8 cellular contexts compared by ENCODE assay signal in the genomic region with DNA sequence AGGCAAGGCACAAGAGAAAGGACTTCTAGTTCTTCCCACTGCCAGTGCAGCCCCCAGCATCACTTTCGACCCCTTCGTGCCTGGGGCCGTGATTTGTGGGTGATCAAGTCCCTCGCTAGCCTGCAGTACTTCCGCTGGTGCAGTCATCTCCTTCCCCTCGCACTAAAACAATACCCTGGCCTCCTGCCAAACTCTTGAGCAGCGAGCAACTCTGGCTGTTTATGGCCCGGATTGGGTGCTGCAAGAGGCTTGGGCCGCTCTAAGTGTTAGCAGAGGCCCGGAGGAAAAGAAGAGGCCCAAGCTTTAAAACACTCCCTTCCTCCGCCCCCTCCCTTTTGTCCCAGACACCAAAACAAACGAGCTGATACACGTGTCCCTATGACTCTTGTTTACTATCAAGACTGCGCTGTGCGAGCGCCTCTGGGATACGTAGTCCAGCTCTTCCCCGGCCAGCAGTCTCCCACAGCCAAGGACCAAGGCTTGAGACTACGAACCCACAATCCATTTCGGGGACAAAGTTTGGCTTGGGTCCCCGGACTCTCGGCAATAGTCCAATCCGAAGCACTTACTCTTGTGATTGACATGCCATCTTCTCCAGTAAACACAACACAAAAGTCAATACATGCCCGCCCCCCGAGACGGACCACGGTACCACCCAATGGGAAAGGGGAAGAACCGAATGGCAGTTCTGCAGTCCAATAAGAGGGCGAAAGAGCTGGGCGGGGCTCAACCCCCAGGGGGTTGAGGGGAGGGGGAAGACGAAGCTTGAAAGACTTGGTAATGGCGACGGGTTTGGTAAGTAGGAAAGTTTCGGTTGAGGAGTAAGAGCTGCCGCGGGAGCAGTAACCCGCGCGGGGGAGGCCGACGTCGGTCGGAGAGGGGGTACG. TPM values are rescaled to one million over a fixed set of nuclear protein-coding genes. Genes with fewer than 3 reads are reported as not detected.
DNase-seq lines count a peak whose midpoint lies in the region; ATAC-seq and TF ChIP-seq lines count a peak whose summit lies in the region.

A gene with protein sequence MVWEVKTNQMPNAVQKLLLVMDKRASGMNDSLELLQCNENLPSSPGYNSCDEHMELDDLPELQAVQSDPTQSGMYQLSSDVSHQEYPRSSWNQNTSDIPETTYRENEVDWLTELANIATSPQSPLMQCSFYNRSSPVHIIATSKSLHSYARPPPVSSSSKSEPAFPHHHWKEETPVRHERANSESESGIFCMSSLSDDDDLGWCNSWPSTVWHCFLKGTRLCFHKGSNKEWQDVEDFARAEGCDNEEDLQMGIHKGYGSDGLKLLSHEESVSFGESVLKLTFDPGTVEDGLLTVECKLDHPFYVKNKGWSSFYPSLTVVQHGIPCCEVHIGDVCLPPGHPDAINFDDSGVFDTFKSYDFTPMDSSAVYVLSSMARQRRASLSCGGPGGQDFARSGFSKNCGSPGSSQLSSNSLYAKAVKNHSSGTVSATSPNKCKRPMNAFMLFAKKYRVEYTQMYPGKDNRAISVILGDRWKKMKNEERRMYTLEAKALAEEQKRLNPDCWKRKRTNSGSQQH (plus strand): TSS at position 771 of the 887 bp plus-strand sequence. CDS start 10,891 bp downstream, outside the sequence.

- H3K9me2 ChIP-seq in PC-9 (ENCODE audit: insufficient read depth), result 0 out of 2 replicates have a peak, but pooled peaks cover 4% of the 10 kb centered on the region

- BruUV-seq in PC-9 (replicated peaks; lab: Mats Ljungman, UMichigan), result no TSS peak

- H3K9me3 ChIP-seq in PC-9 (ENCODE audit: insufficient read depth, low read depth) (no peaks in the 10 kb centered on the region), mucosa of descending colon (no peaks in the 10 kb centered on the region)

- POLR2A ChIA-PET in PC-9 (lab: Charles Lee; ENCODE audit: unreplicated experiment), result interaction anchor here (0.5 to 1.3 kb wide), 21 partner anchors 8 to 1091 kb away, joined by 3 to 11 read pairs (median 4); partner anchors contain the start of gene NAMPT

- no peaks in the 10 kb centered on the region for H3K27me3 ChIP-seq in PC-9 (ENCODE audit: insufficient read depth, low read depth)

- H3F3A ChIP-seq in PC-9 (ENCODE audit: insufficient read depth, low read depth), result peaks cover 21% of the 10 kb centered on the region; the same call in 1 of the 2 replicates

- H4K20me1 ChIP-seq in PC-9 (ENCODE audit: insufficient read depth), result peaks cover 33% of the 10 kb centered on the region

- intact Hi-C loops in PC-9 (cut with micrococcal nuclease; ENCODE audit: unreplicated experiment) (loop anchor here (1.0 to 5.0 kb wide), 7 partner anchors 221 to 1104 kb away; partner anchors contain the start of genes CBLL1 and CCDC71L), mucosa of descending colon (cut with DNase I, micrococcal nuclease) (no loop called here)

- peak within 1 kb of the TSS; percentile 86 for H3K27ac ChIP-seq in PC-9
- H3K27ac ChIP-seq in epithelial cell of prostate, result peak within 1 kb of the TSS; percentile 95

- peak; percentile 86 for ATAC-seq in GM21619 (IDR thresholded peaks at IDR 0.05; ENCODE audit: unreplicated experiment)
- ATAC-seq in mucosa of descending colon, result peak; percentile 88

- peak within 1 kb of the TSS; percentile 92 for H3K4me2 ChIP-seq in PC-9

- peak within 1 kb of the TSS; percentile 86 for H3K4me3 ChIP-seq in Jurkat, Clone E6-1 (ENCODE audit: low read length)
- peak within 1 kb of the TSS; percentile 77 for H3K4me3 ChIP-seq in PC-9
- peak within 1 kb of the TSS; percentile 84 for H3K4me3 ChIP-seq in mucosa of descending colon

- H3K36me3 ChIP-seq in PC-9 (ENCODE audit: low read depth), result peaks cover 4% of the 10 kb centered on the region; the same call in 1 of the 2 replicates
- peaks cover 5% of the 10 kb centered on the region for H3K36me3 ChIP-seq in mucosa of descending colon (ENCODE audit: low read depth)

- CTCF ChIA-PET in PC-9 (lab: Charles Lee), result interaction anchor here (0.6 to 1.5 kb wide), 10 partner anchors 16 to 708 kb away, joined by 3 to 16 read pairs (median 6); no protein-coding TSS in a partner anchor

- peaks cover 35% of the 10 kb centered on the region for H3K79me2 ChIP-seq in PC-9 (ENCODE audit: low read depth)

- DNase-seq in DMS114 treated with DMSO at 0.1 percent for 48 hours (lab: John Stamatoyannopoulos, UW; ENCODE audit: unreplicated experiment), result peak; percentile 98
- DNase-seq in Jurkat, Clone E6-1 (ENCODE audit: low read depth, low spot score), result peak; percentile 100
- DNase-seq in PC-9, result peak; percentile 99
- peak; percentile 92 for DNase-seq in activated T-cell treated with anti-CD3 and anti-CD28 coated beads, Interleukin-2, amount 50 U/mL, for 1 hour
- DNase-seq in epithelial cell of prostate (ENCODE audit: low read depth, low spot score), result peak; percentile 100
- peak; percentile 98 to 99 (median 98) for DNase-seq in mucosa of descending colon
- DNase-seq in stimulated activated CD8-positive, alpha-beta memory T cell treated with anti-CD3 and anti-CD28 coated beads, Interleukin-4, amount 100 ng/mL, for 24 hours (ENCODE audit: low read depth), result peak; percentile 94

- peak within 1 kb of the TSS; percentile 91 for H2AFZ ChIP-seq in PC-9

- H3K4me1 ChIP-seq in PC-9 (replicated peaks; ENCODE audit: insufficient read depth), result peaks cover 26% of the 10 kb centered on the region
- H3K4me1 ChIP-seq in mucosa of descending colon (ENCODE audit: low read depth), result peaks cover 6% of the 10 kb centered on the region

- TF ChIP-seq CTCF in PC-9 (conservative IDR thresholded peaks at IDR 0.05) (no peak), mucosa of descending colon (IDR thresholded peaks at IDR 0.05) (no peak)

RNA-seq across cellular contexts. Expression of the gene that starts here (rescaled TPM):
- polyA plus RNA-seq in Jurkat, Clone E6-1 (2012; ENCODE audit: insufficient read depth, insufficient read length), result 20.1 TPM
- 60.0 and 62.1 TPM in 2 replicates for total RNA-seq in PC-9 (2021)
- total RNA-seq in mucosa of descending colon, result 10 to 100 TPM; 41.2 to 81.5 (median 71.4) TPM

Comparison
In these comparisons a context has a peak if more than half of its experiments do, and no peak if none do; other contexts are left out.
1. Peak in every context shown above with its lines: DNase-seq, ATAC-seq, H3K4me3 ChIP-seq and H3K27ac ChIP-seq.